In genomic region chr16:51152691-51153261, GRCh38 we compare ENCODE assay signal across 10 cellular contexts. TPM values are rescaled to one million over a fixed set of nuclear protein-coding genes. Genes with fewer than 3 reads are reported as not detected.
A peak's percentile ranks its signal among the peaks of the same experiment; 100 is the strongest.
DNase-seq lines count a peak whose midpoint lies in the region; ATAC-seq and TF ChIP-seq lines count a peak whose summit lies in the region.
"Had no signal": no experiment of that assay in that cellular context is flagged by ENCODE, and none has a peak within 500 bp of the region (broad histone marks: within the 10 kb centered on the region; RNA-seq: fewer than 3 reads in every experiment).

No MANE protein-coding gene starts in this region.

- H3K4me1 Mint-ChIP-seq in activated CD8-positive, alpha-beta memory T cell treated with anti-CD3 and anti-CD28 coated beads, Interleukin-2, amount 10 ng/mL, durations not matched to agents 7 days and 5 days: no peaks in the 10 kb centered on the region

- H3K9me3 ChIP-seq in right lobe of liver (no peaks in the 10 kb centered on the region), thyroid gland (no peaks in the 10 kb centered on the region), PC-3 (ENCODE audit: low read length) (no peaks in the 10 kb centered on the region)

- DNase-seq in activated CD8-positive, alpha-beta memory T cell treated with anti-CD3 and anti-CD28 coated beads, Interleukin-2, amount 10 ng/mL, durations not matched to agents 7 days and 5 days: no peak
- DNase-seq in activated CD8-positive, alpha-beta memory T cell treated with anti-CD3 and anti-CD28 coated beads, Interleukin-2, amount 50 U/mL, for 48 hours: no peak
- DNase-seq in cardiac fibroblast (ENCODE audit: low read depth in 2 of 2) (peak in 1 of 2 donors; percentile 12), right lobe of liver (no peak), thyroid gland (peak in 1 of 2 donors; percentile 45), PC-3 (no peak)
- no peak for DNase-seq in stimulated activated CD4-positive, alpha-beta T cell treated with anti-CD3 and anti-CD28 coated beads, Interleukin-4, amount 100 ng/mL, for 24 hours
- DNase-seq: CD8-positive, alpha-beta T cell had no signal

- TF ChIP-seq POLR2A in right lobe of liver (IDR thresholded peaks at IDR 0.05) (no peak), thyroid gland (IDR thresholded peaks at IDR 0.05) (no peak)

- H3K27me3 ChIP-seq in right lobe of liver: no peaks in the 10 kb centered on the region
- no peaks in the 10 kb centered on the region for H3K27me3 ChIP-seq in thyroid gland
- H3K27me3 ChIP-seq in PC-3 (ENCODE audit: low read length): no peaks in the 10 kb centered on the region

- intact Hi-C loops in right lobe of liver (cut with DNase I) (no loop called here), thyroid gland (cut with DNase I) (loop anchor here (5.0 kb wide), 1 partner anchor 605 kb away; no protein-coding TSS in a partner anchor), PC-3 (cut with micrococcal nuclease) (no loop called here)

- no peaks in the 10 kb centered on the region for H3K79me2 ChIP-seq in PC-3 (ENCODE audit: low read length)

- H3F3A ChIP-seq in PC-3 (ENCODE audit: low read length, unreplicated experiment): no peaks in the 10 kb centered on the region

- ATAC-seq in activated CD8-positive, alpha-beta memory T cell treated with anti-CD3 and anti-CD28 coated beads, Interleukin-2, amount 10 ng/mL, durations not matched to agents 7 days and 5 days: no peak
- ATAC-seq in right lobe of liver: no peak
- ATAC-seq in PC-3: no peak
- ATAC-seq in HG02763 (IDR thresholded peaks at IDR 0.05; ENCODE audit: unreplicated experiment): no peak
- ATAC-seq: CD8-positive, alpha-beta T cell; HCT116 had no signal

- H3K9me2 ChIP-seq in PC-3 (replicated peaks; ENCODE audit: low read length): no peaks in the 10 kb centered on the region

- H3K9ac ChIP-seq in PC-3 (ENCODE audit: low read length): no peak overlapping the region

- POLR2A ChIA-PET in PC-3 (lab: Charles Lee; ENCODE audit: unreplicated experiment): no interaction called here

- H3K27ac ChIP-seq in right lobe of liver (peak overlapping the region; percentile 90 to 99 (median 98)), thyroid gland (peak overlapping the region; percentile 99), PC-3 (ENCODE audit: low read length) (no peak overlapping the region)

- no TSS peak for BruUV-seq in PC-3 (replicated peaks; lab: Mats Ljungman, UMichigan)

- H3K36me3 Mint-ChIP-seq in activated CD8-positive, alpha-beta memory T cell treated with anti-CD3 and anti-CD28 coated beads, Interleukin-2, amount 10 ng/mL, durations not matched to agents 7 days and 5 days: peaks cover 11% of the 10 kb centered on the region
- H3K36me3 Mint-ChIP-seq: CD8-positive, alpha-beta T cell had no signal

- H3K27me3 Mint-ChIP-seq in activated CD8-positive, alpha-beta memory T cell treated with anti-CD3 and anti-CD28 coated beads, Interleukin-2, amount 10 ng/mL, durations not matched to agents 7 days and 5 days: peaks cover 84% of the 10 kb centered on the region

- CTCF ChIA-PET in activated CD8-positive, alpha-beta memory T cell treated with anti-CD3 and anti-CD28 coated beads, Interleukin-2, amount 10 ng/mL, durations not matched to agents 7 days and 5 days (lab: Charles Lee): no interaction called here
- CTCF ChIA-PET in PC-3 (lab: Charles Lee): no interaction called here

- H3K36me3 ChIP-seq in right lobe of liver (no peaks in the 10 kb centered on the region), thyroid gland (peaks cover 0 to 18% of the 10 kb centered on the region in 2 donors), PC-3 (ENCODE audit: low read depth, low read length) (no peaks in the 10 kb centered on the region)

- H2AFZ ChIP-seq in PC-3 (ENCODE audit: low read length): no peak overlapping the region

- H3K4me1 ChIP-seq in right lobe of liver (peaks cover 0 to 22% (median 8%) of the 10 kb centered on the region in 4 donors), thyroid gland (peaks cover 7 to 9% of the 10 kb centered on the region in 2 donors), PC-3 (ENCODE audit: insufficient read depth, low read length) (no peaks in the 10 kb centered on the region)

- H3K27ac Mint-ChIP-seq in activated CD8-positive, alpha-beta memory T cell treated with anti-CD3 and anti-CD28 coated beads, Interleukin-2, amount 10 ng/mL, durations not matched to agents 7 days and 5 days: peak overlapping the region; percentile 70
- H3K27ac Mint-ChIP-seq: CD8-positive, alpha-beta T cell had no signal

- WGBS in right lobe of liver (ENCODE audit: insufficient coverage, low coverage, low lambda C conversion rate, missing lambda C conversion rate): 6% methylated on average over 15 of the region's 51 CpGs
- 2 to 3% methylated on average over 18 to 35 of the region's 51 CpGs for WGBS in thyroid gland, 2 donors

- no peak for TF ChIP-seq CTCF in cardiac fibroblast (IDR thresholded peaks at IDR 0.05; ENCODE audit: low read depth, low read length)
- TF ChIP-seq CTCF in right lobe of liver (IDR thresholded peaks at IDR 0.05): no peak
- TF ChIP-seq CTCF in thyroid gland (IDR thresholded peaks at IDR 0.05): no peak
- no peak for TF ChIP-seq CTCF in PC-3 (conservative IDR thresholded peaks at IDR 0.05; ENCODE audit: low read depth, low read length)

- peak overlapping the region; percentile 39 to 52 for H3K4me3 ChIP-seq in cardiac fibroblast (replicated peaks in 1 of 2; ENCODE audit: low read depth in 2 of 2, low read length in 2 of 2)
- peak overlapping the region; percentile 48 to 88 (median 80) for H3K4me3 ChIP-seq in right lobe of liver
- H3K4me3 ChIP-seq in thyroid gland (replicated peaks in 1 of 3): peak overlapping the region; percentile 54 to 93 (median 90)
- no peak overlapping the region for H3K4me3 ChIP-seq in PC-3 (ENCODE audit: low read length)

- H3K4me2 ChIP-seq in PC-3 (ENCODE audit: low read length): no peak overlapping the region

- peaks cover 3% of the 10 kb centered on the region for H3K9me3 Mint-ChIP-seq in activated CD8-positive, alpha-beta memory T cell treated with anti-CD3 and anti-CD28 coated beads, Interleukin-2, amount 10 ng/mL, durations not matched to agents 7 days and 5 days (ENCODE audit: low read depth)
- H3K9me3 Mint-ChIP-seq: CD8-positive, alpha-beta T cell had no signal

- H3K4me3 Mint-ChIP-seq in activated CD8-positive, alpha-beta memory T cell treated with anti-CD3 and anti-CD28 coated beads, Interleukin-2, amount 10 ng/mL, durations not matched to agents 7 days and 5 days: peak overlapping the region; percentile 21
- H3K4me3 Mint-ChIP-seq: CD8-positive, alpha-beta T cell had no signal

- no peaks in the 10 kb centered on the region for H4K20me1 ChIP-seq in PC-3 (ENCODE audit: low read length)

RNA-seq across cellular contexts. Expression of gene SALL1, which starts 1.7 kb away (rescaled TPM):
- total RNA-seq in activated CD8-positive, alpha-beta memory T cell treated with anti-CD3 and anti-CD28 coated beads, Interleukin-2, amount 10 ng/mL, durations not matched to agents 7 days and 5 days: not detected
- total RNA-seq in right lobe of liver (10 to 100 TPM; 22.9 to 30.1 (median 26.4) TPM), thyroid gland (10 to 100 TPM; 23.0 to 57.0 (median 44.0) TPM), PC-3 (2014; rRNA removed) (not detected in 2 replicates)
- total RNA-seq: CD8-positive, alpha-beta T cell had no signal

Comparison
In these comparisons a context has a peak if more than half of its experiments do, and no peak if none do; other contexts are left out.
1. RNA of gene SALL1, which starts 1.7 kb away (total RNA-seq): 23.0 to 57.0 TPM in thyroid gland and 22.9 to 30.1 TPM in right lobe of liver; not detected in activated CD8-positive, alpha-beta memory T cell treated with anti-CD3 and anti-CD28 coated beads, Interleukin-2, amount 10 ng/mL, durations not matched to agents 7 days and 5 days and not detected in PC-3; every median in the first group is over 10 times any median in the second.